In the genomic region with DNA sequence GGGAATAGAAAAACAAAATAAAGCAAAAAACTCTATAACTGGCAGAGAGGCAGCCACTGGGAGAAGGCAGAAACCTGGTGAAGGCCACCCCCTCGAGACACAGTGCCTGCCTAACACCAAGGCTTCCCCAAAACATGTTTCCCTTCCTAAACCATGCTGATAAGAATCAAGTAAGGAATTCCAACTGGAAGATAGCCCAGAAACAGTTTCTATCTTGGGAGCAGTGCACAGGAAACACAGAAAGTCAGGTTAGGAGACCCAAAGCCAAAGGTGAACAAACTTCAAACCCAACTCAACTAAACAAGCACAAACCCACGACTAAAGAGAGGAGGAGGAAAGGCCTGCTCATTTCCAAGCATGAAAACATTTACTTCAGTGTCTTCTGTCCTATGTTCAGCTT, we compare ENCODE assay signal across 19 cellular contexts.
DNase-seq lines count a peak whose midpoint lies in the region; TF ChIP-seq lines count a peak whose summit lies in the region.
"Had no signal": no experiment of that assay in that cellular context is flagged by ENCODE, and none has a peak within 500 bp of the region (broad histone marks: within the 10 kb centered on the region; RNA-seq: fewer than 3 reads in every experiment).

No MANE protein-coding gene starts in this region.

- H3F3A ChIP-seq in MM.1S (ENCODE audit: insufficient read depth, low read length): no peaks in the 10 kb centered on the region

- H3K27me3 Mint-ChIP-seq in progenitor cell of endocrine pancreas: no peaks in the 10 kb centered on the region

- no peak overlapping the region for H2AFZ ChIP-seq in MM.1S (ENCODE audit: low read length)
- H2AFZ ChIP-seq: PC-9 had no signal

- no peak for TF ChIP-seq CTCF in MM.1S (IDR thresholded peaks at IDR 0.05; ENCODE audit: low read length)
- TF ChIP-seq CTCF in progenitor cell of endocrine pancreas (IDR thresholded peaks at IDR 0.05; ENCODE audit: unreplicated experiment): no peak

- H3K36me3 ChIP-seq in MM.1S (replicated peaks; ENCODE audit: insufficient read depth, low read length): no peaks in the 10 kb centered on the region

- no peak overlapping the region for H3K9ac ChIP-seq in MM.1S (ENCODE audit: low read length)

- no peaks in the 10 kb centered on the region for H3K27me3 ChIP-seq in MM.1S (replicated peaks; ENCODE audit: insufficient read depth, low read length)

- H3K79me2 ChIP-seq in MM.1S (ENCODE audit: low read length): no peaks in the 10 kb centered on the region

- no peak overlapping the region for H3K4me2 ChIP-seq in MM.1S (ENCODE audit: low read depth, low read length)
- H3K4me2 ChIP-seq: PC-9 had no signal

- DNase-seq in A172 (ENCODE audit: low spot score) (peak; percentile 50), HT1080 (ENCODE audit: low read depth) (peak; percentile 6), astrocyte of the hippocampus (ENCODE audit: low read depth, low spot score) (peak; percentile 49), glomerular endothelial cell (ENCODE audit: extremely low read depth, low read depth, low spot score) (peak; percentile 64), MM.1S (no peak), progenitor cell of endocrine pancreas (ENCODE audit: low spot score, unreplicated experiment) (no peak), NOMO-1 treated with DMSO at 0.1 percent for 48 hours (lab: John Stamatoyannopoulos, UW; ENCODE audit: unreplicated experiment) (no peak), NCI-H748 (lab: John Stamatoyannopoulos, UW; ENCODE audit: unreplicated experiment) (no peak)
- DNase-seq: C1 segment of cervical spinal cord, DMS 273 treated with DMSO at 0.1 percent for 48 hours, HFFc6, IMR-90, Karpas-422, NCI-H1417, NCI-H1930, NCI-H2171, NCI-H774, PC-9 had no signal

- H3K36me3 Mint-ChIP-seq in progenitor cell of endocrine pancreas (ENCODE audit: insufficient read depth): no peaks in the 10 kb centered on the region

- H3K9me2 ChIP-seq in MM.1S (replicated peaks; ENCODE audit: insufficient read depth, low read length): no peaks in the 10 kb centered on the region

- H3K27ac Mint-ChIP-seq in progenitor cell of endocrine pancreas: no peak overlapping the region
- H3K27ac Mint-ChIP-seq: HFFc6 had no signal

- no peak overlapping the region for H3K4me3 Mint-ChIP-seq in progenitor cell of endocrine pancreas (ENCODE audit: low read depth)
- H3K4me3 Mint-ChIP-seq: HFFc6 had no signal

- no peaks in the 10 kb centered on the region for H3K9me3 ChIP-seq in MM.1S (replicated peaks; ENCODE audit: insufficient read depth, low read length)

- H3K27ac ChIP-seq in MM.1S (ENCODE audit: low read length): no peak overlapping the region
- H3K27ac ChIP-seq: PC-9, SK-N-MC had no signal

- peaks cover 2% of the 10 kb centered on the region for H3K4me1 Mint-ChIP-seq in progenitor cell of endocrine pancreas (ENCODE audit: low read depth)

- no peaks in the 10 kb centered on the region for H3K4me1 ChIP-seq in MM.1S (ENCODE audit: low read length)

- no peaks in the 10 kb centered on the region for H4K20me1 ChIP-seq in MM.1S (ENCODE audit: insufficient read depth, low read length)

- no peaks in the 10 kb centered on the region for H3K9me3 Mint-ChIP-seq in progenitor cell of endocrine pancreas (ENCODE audit: low read depth)

- H3K4me3 ChIP-seq in MM.1S (ENCODE audit: low read length): no peak overlapping the region
- H3K4me3 ChIP-seq: PC-9, SK-N-MC had no signal

Comparison
In these comparisons a context has a peak if more than half of its experiments do, and no peak if none do; other contexts are left out.
1. DNase-seq: peak in A172 (single experiment), HT1080 (single experiment), astrocyte of the hippocampus (single experiment) and glomerular endothelial cell (single experiment); none in MM.1S (single experiment), progenitor cell of endocrine pancreas (single experiment), NOMO-1 treated with DMSO at 0.1 percent for 48 hours (single experiment) and NCI-H748 (single experiment).